Comparison of ENCODE assay signal across 32 cellular contexts in genomic region chr12:101564912-101565311, GRCh38. TPM values are rescaled to one million over a fixed set of nuclear protein-coding genes. Genes with fewer than 3 reads are reported as not detected.
A peak's percentile ranks its signal among the peaks of the same experiment; 100 is the strongest.
DNase-seq lines count a peak whose midpoint lies in the region; ATAC-seq and TF ChIP-seq lines count a peak whose summit lies in the region.
"Had no signal": no experiment of that assay in that cellular context is flagged by ENCODE, and none has a peak within 500 bp of the region (broad histone marks: within the 10 kb centered on the region; RNA-seq: fewer than 3 reads in every experiment).

No MANE protein-coding gene starts in this region.

- CTCF ChIA-PET in HEK293T (lab: Yijun Ruan, JAX), result no interaction called here

- H3K4me1 Mint-ChIP-seq in endodermal cell, result peaks cover 19% of the 10 kb centered on the region
- no peaks in the 10 kb centered on the region for H3K4me1 Mint-ChIP-seq in activated T-helper 17 cell treated with anti-CD3 and anti-CD28 coated beads, Interleukin-2, amount 50 U/mL, for 72 hours
- H3K4me1 Mint-ChIP-seq: IgD-negative memory B cell; stimulated activated effector memory CD8-positive, alpha-beta T cell treated with anti-CD3 and anti-CD28 coated beads, Interleukin-12 subunit alpha, Interleukin-12 subunit beta, amount 100 ng/mL, for 72 hours had no signal

- H3K27me3 ChIP-seq in endodermal cell (ENCODE audit: control insufficient read depth, insufficient read depth, low read length, poor library complexity, severe bottlenecking) (no peaks in the 10 kb centered on the region), heart left ventricle (peaks cover 0 to 32% (median 4%) of the 10 kb centered on the region in 9 donors)
- H3K27me3 ChIP-seq: gastroesophageal sphincter, spleen, upper lobe of left lung had no signal

- no peak overlapping the region for H3K27ac Mint-ChIP-seq in endodermal cell
- H3K27ac Mint-ChIP-seq in activated T-helper 17 cell treated with anti-CD3 and anti-CD28 coated beads, Interleukin-2, amount 50 U/mL, for 72 hours, result no peak overlapping the region
- H3K27ac Mint-ChIP-seq: activated T-cell treated with anti-CD3 and anti-CD28 coated beads, Interleukin-2, amount 50 U/mL, for 24 hours; CD4-positive, alpha-beta T cell; effector memory CD8-positive, alpha-beta T cell; IgD-negative memory B cell; natural killer cell treated with Interleukin-12 subunit alpha and Interleukin-12 subunit beta and Interleukin-15 and Interleukin-18, amount 100 ng/mL, for 72 hours; stimulated activated effector memory CD8-positive, alpha-beta T cell treated with anti-CD3 and anti-CD28 coated beads, Interleukin-12 subunit alpha, Interleukin-12 subunit beta, amount 100 ng/mL, for 72 hours had no signal

- POLR2A ChIA-PET in HEK293T (lab: Yijun Ruan, JAX), result no interaction called here

- no peak overlapping the region for H3K27ac ChIP-seq in endodermal cell (ENCODE audit: low read depth, low read length)
- no peak overlapping the region for H3K27ac ChIP-seq in heart left ventricle
- H3K27ac ChIP-seq: gastroesophageal sphincter, spleen, upper lobe of left lung had no signal

- no peaks in the 10 kb centered on the region for H3K27me3 Mint-ChIP-seq in endodermal cell (ENCODE audit: insufficient read depth)
- peaks cover 25% of the 10 kb centered on the region for H3K27me3 Mint-ChIP-seq in activated T-helper 17 cell treated with anti-CD3 and anti-CD28 coated beads, Interleukin-2, amount 50 U/mL, for 72 hours

- H3K4me1 ChIP-seq in endodermal cell (ENCODE audit: control insufficient read depth, insufficient read depth, low read length) (no peaks in the 10 kb centered on the region), heart left ventricle (peaks cover 0 to under 1% (median 0%) of the 10 kb centered on the region in 12 donors)
- H3K4me1 ChIP-seq: gastroesophageal sphincter had no signal

- ATAC-seq in activated T-helper 17 cell treated with anti-CD3 and anti-CD28 coated beads, Interleukin-2, amount 50 U/mL, for 72 hours (replicated peaks), result no peak
- ATAC-seq in heart left ventricle, result no peak
- ATAC-seq: activated CD4-positive, CD25-positive, alpha-beta regulatory T cell treated with anti-CD3 and anti-CD28 coated beads, Interleukin-2, amount 50 U/mL, for 24 hours; effector memory CD8-positive, alpha-beta T cell; esophagus mucosa; gastroesophageal sphincter; natural killer cell treated with Interleukin-12 subunit alpha and Interleukin-12 subunit beta and Interleukin-15 and Interleukin-18, amount 100 ng/mL, for 72 hours; Right ventricle myocardium inferior; stimulated activated effector memory CD8-positive, alpha-beta T cell treated with anti-CD3 and anti-CD28 coated beads, Interleukin-12 subunit alpha, Interleukin-12 subunit beta, amount 100 ng/mL, for 72 hours had no signal

- TF ChIP-seq CTCF in NB4 (IDR thresholded peaks at IDR 0.05; ENCODE audit: low read depth, low read length) (no peak), endodermal cell (conservative IDR thresholded peaks at IDR 0.05) (no peak), heart left ventricle (IDR thresholded peaks at IDR 0.05) (no peak)

- TF ChIP-seq POLR2A in NB4 (IDR thresholded peaks at IDR 0.05; ENCODE audit: extremely low read depth, insufficient read length) (no peak), heart left ventricle (IDR thresholded peaks at IDR 0.05) (no peak)

- H3K9ac ChIP-seq in endodermal cell (ENCODE audit: extremely low read depth, low read length, poor library complexity, severe bottlenecking), result no peak overlapping the region

- H3K9me3 Mint-ChIP-seq in endodermal cell, result no peaks in the 10 kb centered on the region
- no peaks in the 10 kb centered on the region for H3K9me3 Mint-ChIP-seq in activated T-helper 17 cell treated with anti-CD3 and anti-CD28 coated beads, Interleukin-2, amount 50 U/mL, for 72 hours
- H3K9me3 Mint-ChIP-seq: CD4-positive, alpha-beta T cell; effector memory CD8-positive, alpha-beta T cell; natural killer cell treated with Interleukin-12 subunit alpha and Interleukin-12 subunit beta and Interleukin-15 and Interleukin-18, amount 100 ng/mL, for 72 hours had no signal

- no peaks in the 10 kb centered on the region for H3K36me3 Mint-ChIP-seq in endodermal cell (ENCODE audit: low read depth)
- H3K36me3 Mint-ChIP-seq in activated T-helper 17 cell treated with anti-CD3 and anti-CD28 coated beads, Interleukin-2, amount 50 U/mL, for 72 hours (ENCODE audit: low read depth), result no peaks in the 10 kb centered on the region
- H3K36me3 Mint-ChIP-seq: natural killer cell treated with Interleukin-12 subunit alpha and Interleukin-12 subunit beta and Interleukin-15 and Interleukin-18, amount 100 ng/mL, for 72 hours; stimulated activated effector memory CD8-positive, alpha-beta T cell treated with anti-CD3 and anti-CD28 coated beads, Interleukin-12 subunit alpha, Interleukin-12 subunit beta, amount 100 ng/mL, for 72 hours had no signal

- intact Hi-C loops in heart left ventricle (cut with DNase I), result loop anchor here in 1 of 10 donors (10.0 kb wide), 1 partner anchor 190 kb away; no protein-coding TSS in a partner anchor

- WGBS in endodermal cell (ENCODE audit: insufficient coverage in 1 of 2, insufficient read length in 1 of 2), 2 experiments, result 67 to 90% methylated on average over 2 of the region's 2 CpGs
- 8 to 22% (median 14%) methylated on average over 2 of the region's 2 CpGs for WGBS in heart left ventricle, 4 donors

- no peak overlapping the region for H3K4me3 Mint-ChIP-seq in endodermal cell
- no peak overlapping the region for H3K4me3 Mint-ChIP-seq in activated T-helper 17 cell treated with anti-CD3 and anti-CD28 coated beads, Interleukin-2, amount 50 U/mL, for 72 hours
- H3K4me3 Mint-ChIP-seq: activated T-cell treated with anti-CD3 and anti-CD28 coated beads, Interleukin-2, amount 50 U/mL, for 24 hours; CD4-positive, alpha-beta T cell; effector memory CD8-positive, alpha-beta T cell; IgD-negative memory B cell; natural killer cell treated with Interleukin-12 subunit alpha and Interleukin-12 subunit beta and Interleukin-15 and Interleukin-18, amount 100 ng/mL, for 72 hours; stimulated activated effector memory CD8-positive, alpha-beta T cell treated with anti-CD3 and anti-CD28 coated beads, Interleukin-12 subunit alpha, Interleukin-12 subunit beta, amount 100 ng/mL, for 72 hours had no signal

- no peak overlapping the region for H3K4me3 ChIP-seq in NB4 (ENCODE audit: low read depth, low read length)
- H3K4me3 ChIP-seq in endodermal cell (ENCODE audit: low read length), result no peak overlapping the region
- H3K4me3 ChIP-seq in heart left ventricle, result no peak overlapping the region
- H3K4me3 ChIP-seq: gastroesophageal sphincter, spleen, upper lobe of left lung had no signal

- no peaks in the 10 kb centered on the region for H3K36me3 ChIP-seq in endodermal cell (ENCODE audit: control insufficient read depth, insufficient read depth, low read length)
- no peaks in the 10 kb centered on the region for H3K36me3 ChIP-seq in heart left ventricle
- H3K36me3 ChIP-seq: gastroesophageal sphincter, spleen, upper lobe of left lung had no signal

- DNase-seq in CD1c-positive myeloid dendritic cell (ENCODE audit: extremely low spot score) (peak; percentile 12), EL (peak; percentile 2), NB4 (ENCODE audit: low read depth) (peak; percentile 50), endodermal cell (peak; percentile 69), HEK293T (ENCODE audit: extremely low spot score) (no peak), heart left ventricle (no peak), D341Med (ENCODE audit: low spot score) (no peak)
- DNase-seq: activated naive CD4-positive, alpha-beta T cell; activated T-cell treated with anti-CD3 and anti-CD28 coated beads, Interleukin-2, amount 50 U/mL, for 24 hours; amniotic stem cell; CD4-positive, alpha-beta T cell; DMS153; effector memory CD8-positive, alpha-beta T cell; HCEC 1CT; NCI-H1694; NCI-H2171; spleen; substantia nigra had no signal

- H3K9me3 ChIP-seq in endodermal cell (ENCODE audit: control insufficient read depth, low read length) (no peaks in the 10 kb centered on the region), heart left ventricle (peaks cover 0 to 2% (median 0%) of the 10 kb centered on the region in 12 donors)
- H3K9me3 ChIP-seq: upper lobe of left lung had no signal

TF ChIP-seq in HEK293T, 16 proteins besides CTCF, POLR2A, EP300 and RAD21:
- no peak for TF ChIP-seq HDGF (IDR thresholded peaks at IDR 0.05; ENCODE audit: borderline replicate concordance)
- TF ChIP-seq L3MBTL2 (conservative IDR thresholded peaks at IDR 0.05), result no peak
- no peak for TF ChIP-seq FOXK2 (IDR thresholded peaks at IDR 0.05)
- TF ChIP-seq ARNT (IDR thresholded peaks at IDR 0.05), result no peak
- no peak for TF ChIP-seq BHLHE40 (IDR thresholded peaks at IDR 0.05; ENCODE audit: borderline replicate concordance)
- TF ChIP-seq PKNOX1 (IDR thresholded peaks at IDR 0.05), result no peak
- no peak for TF ChIP-seq CTBP1 (IDR thresholded peaks at IDR 0.05; ENCODE audit: borderline replicate concordance)
- TF ChIP-seq SUZ12 (IDR thresholded peaks at IDR 0.05), result no peak
- no peak for TF ChIP-seq SP1 (IDR thresholded peaks at IDR 0.05)
- no peak for TF ChIP-seq NFRKB (IDR thresholded peaks at IDR 0.05)
- no peak for TF ChIP-seq ELF4 (IDR thresholded peaks at IDR 0.05)
- TF ChIP-seq TARDBP (IDR thresholded peaks at IDR 0.05), result no peak

RNA-seq across cellular contexts. Expression of gene MYBPC1, which starts 29.9 kb away (rescaled TPM):
- total RNA-seq in endodermal cell (not detected), heart left ventricle (1 to 10 TPM in 7 of 9 donors, under 1 TPM in 2; 0.80 to 3.5 (median 1.9) TPM)
- polyA plus RNA-seq in endodermal cell (2013, experiment 1 of 2), result 5.2 TPM
- 5.9 TPM for polyA plus RNA-seq in endodermal cell (2013, experiment 2 of 2)
- total RNA-seq in activated T-helper 17 cell treated with anti-CD3 and anti-CD28 coated beads, Interleukin-2, amount 50 U/mL, for 72 hours, result not detected
- polyA plus RNA-seq in heart left ventricle, result 1 to 10 TPM in 1 of 2 donors, under 1 TPM in 1; 0.04 to 1.9 TPM
- total RNA-seq: activated CD8-positive, alpha-beta memory T cell treated with anti-CD3 and anti-CD28 coated beads for 36 hours; CD4-positive, alpha-beta T cell; mononuclear cell; natural killer cell treated with Interleukin-12 subunit alpha and Interleukin-12 subunit beta and Interleukin-15 and Interleukin-18, amount 100 ng/mL, for 72 hours; osteocyte; renal cortical epithelial cell had no signal
- polyA plus RNA-seq: IgD-negative memory B cell, keratinocyte had no signal

Comparison
In these comparisons a context has a peak if more than half of its experiments do, and no peak if none do; other contexts are left out.
1. DNase-seq: peak in CD1c-positive myeloid dendritic cell (single experiment), EL (single experiment), NB4 (single experiment) and endodermal cell (single experiment); none in HEK293T (single experiment), heart left ventricle (0 of 5) and D341Med (single experiment).